Comparison of ENCODE assay signal across 8 cellular contexts in the genomic region with DNA sequence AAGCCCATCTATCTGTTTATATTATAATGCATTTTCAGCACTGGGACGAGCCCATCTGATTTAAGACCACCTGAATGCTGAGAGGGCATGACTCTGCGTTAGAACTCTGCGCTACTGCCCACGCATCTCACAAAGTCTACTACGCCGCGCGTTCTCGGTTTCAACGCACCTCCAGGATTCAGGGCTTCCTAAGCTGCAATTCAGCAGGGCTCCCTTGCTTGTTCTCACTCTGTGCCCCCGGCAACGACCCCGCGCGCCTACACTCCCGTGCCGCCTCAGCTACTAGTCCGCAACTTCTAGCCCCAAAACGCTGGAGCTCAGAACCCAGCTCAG. TPM values are rescaled to one million over a fixed set of nuclear protein-coding genes. Genes with fewer than 3 reads are reported as not detected.
DNase-seq lines count a peak whose midpoint lies in the region; ATAC-seq and FAIRE-seq lines count a peak whose summit lies in the region.

No MANE protein-coding gene starts in this region.

- ATAC-seq in HG02588 (IDR thresholded peaks at IDR 0.05; ENCODE audit: unreplicated experiment) (peak; percentile 26), T-helper 17 cell (peak; percentile 35), right cardiac atrium (no peak)

- POLR2A ChIA-PET in CD8-positive, alpha-beta memory T cell (lab: Charles Lee) = no interaction called here

- H3K27ac Mint-ChIP-seq in CD8-positive, alpha-beta memory T cell = peak overlapping the region in 1 of 8 donors; percentile 48
- H3K27ac Mint-ChIP-seq in T-helper 17 cell = no peak overlapping the region

- H3K27ac ChIP-seq in CD8-positive, alpha-beta memory T cell (ENCODE audit: low read depth, low read length) = no peak overlapping the region
- H3K27ac ChIP-seq in right cardiac atrium (ENCODE audit: low read length) (no peak overlapping the region), skin epidermis (peak overlapping the region in 9 of 21 experiments; percentile 44 to 83 (median 73))

- peaks cover 5% of the 10 kb centered on the region for H3K27me3 ChIP-seq in CD8-positive, alpha-beta memory T cell (ENCODE audit: insufficient read depth, low read length, poor library complexity, severe bottlenecking)
- no peaks in the 10 kb centered on the region for H3K27me3 ChIP-seq in right cardiac atrium (ENCODE audit: control insufficient read depth, insufficient read depth)

- 1% methylated on average over 19 of the region's 19 CpGs for WGBS in right cardiac atrium

- peaks cover 19 to 29% (median 22%) of the 10 kb centered on the region in 3 donors for H3K4me1 Mint-ChIP-seq in CD8-positive, alpha-beta memory T cell
- peaks cover 13% of the 10 kb centered on the region for H3K4me1 Mint-ChIP-seq in T-helper 17 cell

- peaks cover 33 to 72% of the 10 kb centered on the region in 2 donors for H3K27me3 Mint-ChIP-seq in CD8-positive, alpha-beta memory T cell
- H3K27me3 Mint-ChIP-seq in T-helper 17 cell = peaks cover 81% of the 10 kb centered on the region

- no peak for DNase-seq in CD8-positive, alpha-beta memory T cell
- DNase-seq in T-helper 17 cell = no peak
- no peak for DNase-seq in right cardiac atrium
- no peak for DNase-seq in HUDEP-2 (lab: John Stamatoyannopoulos, UW; ENCODE audit: unreplicated experiment in 76 of 76)
- DNase-seq in HTR-8/SVneo (ENCODE audit: insufficient read length, low spot score) = no peak
- DNase-seq in DMS114 treated with DMSO at 0.1 percent for 48 hours (lab: John Stamatoyannopoulos, UW; ENCODE audit: unreplicated experiment) = no peak

- no peaks in the 10 kb centered on the region for H3K36me3 ChIP-seq in CD8-positive, alpha-beta memory T cell (ENCODE audit: insufficient read depth, low read length)

- peaks cover 0 to 3% (median 0%) of the 10 kb centered on the region in 3 donors for H3K36me3 Mint-ChIP-seq in CD8-positive, alpha-beta memory T cell
- no peaks in the 10 kb centered on the region for H3K36me3 Mint-ChIP-seq in T-helper 17 cell (ENCODE audit: low read depth)

- intact Hi-C loops in right cardiac atrium (cut with DNase I) = loop anchor here in 2 of 4 donors (10.0 kb wide), 2 partner anchors 124 to 134 kb away; no protein-coding TSS in a partner anchor

- no peaks in the 10 kb centered on the region for H3K4me1 ChIP-seq in CD8-positive, alpha-beta memory T cell (ENCODE audit: insufficient read depth, low read length)
- no peaks in the 10 kb centered on the region for H3K4me1 ChIP-seq in right cardiac atrium (ENCODE audit: control insufficient read depth, insufficient read depth, low read length)

- CTCF ChIA-PET in CD8-positive, alpha-beta memory T cell (lab: Charles Lee) = interaction anchor here (0.9 kb wide), 1 partner anchor 15 kb away, joined by 3 read pairs; no protein-coding TSS in a partner anchor

- peak overlapping the region in 6 of 7 donors; percentile 73 to 83 (median 76) for H3K4me3 Mint-ChIP-seq in CD8-positive, alpha-beta memory T cell
- peak overlapping the region; percentile 86 for H3K4me3 Mint-ChIP-seq in T-helper 17 cell

- H3K9me3 ChIP-seq in CD8-positive, alpha-beta memory T cell (ENCODE audit: low read length) = no peaks in the 10 kb centered on the region
- H3K9me3 ChIP-seq in T-helper 17 cell (ENCODE audit: control insufficient read depth, low read length, poor library complexity, severe bottlenecking) = no peaks in the 10 kb centered on the region
- H3K9me3 ChIP-seq in right cardiac atrium (ENCODE audit: control insufficient read depth, low read length) = no peaks in the 10 kb centered on the region

- H3K4me3 ChIP-seq in CD8-positive, alpha-beta memory T cell (ENCODE audit: low read length) = peak overlapping the region; percentile 33
- peak overlapping the region; percentile 63 for H3K4me3 ChIP-seq in right cardiac atrium (ENCODE audit: low read length)
- peak overlapping the region; percentile 43 to 78 (median 65) for H3K4me3 ChIP-seq in skin epidermis

- peaks cover 0 to 3% (median 0%) of the 10 kb centered on the region in 5 donors for H3K9me3 Mint-ChIP-seq in CD8-positive, alpha-beta memory T cell

- no peak for FAIRE-seq in HTR-8/SVneo (lab: Jason Lieb, UNC)

RNA-seq across cellular contexts. Expression of a gene that starts 0.3 kb away (rescaled TPM):
- total RNA-seq in CD8-positive, alpha-beta memory T cell = under 1 TPM; 0.09 to 0.13 TPM
- 0.08 TPM for polyA plus RNA-seq in CD8-positive, alpha-beta memory T cell
- total RNA-seq in T-helper 17 cell (not detected), right cardiac atrium (1 to 10 TPM; 3.3 to 7.5 (median 5.4) TPM)
- polyA plus RNA-seq in right cardiac atrium = 3.5 TPM

Comparison
In these comparisons a context has a peak if more than half of its experiments do, and no peak if none do; other contexts are left out.
1. ATAC-seq: peak in HG02588 (single experiment) and T-helper 17 cell (single experiment); none in right cardiac atrium (0 of 2).
2. Peak in every context shown above with its lines, with median percentiles within 50 percentile points of each other: H3K4me3 ChIP-seq.